21 cellular contexts compared by ENCODE assay signal in genomic region chr16:17831330-17831729, GRCh38.
A peak's percentile ranks its signal among the peaks of the same experiment; 100 is the strongest.
DNase-seq lines count a peak whose midpoint lies in the region; TF ChIP-seq lines count a peak whose summit lies in the region.
"Had no signal": no experiment of that assay in that cellular context is flagged by ENCODE, and none has a peak within 500 bp of the region (broad histone marks: within the 10 kb centered on the region; RNA-seq: fewer than 3 reads in every experiment).

No MANE protein-coding gene starts in this region.

- H3K79me1 ChIP-seq in trophoblast cell (ENCODE audit: low read length), result no peaks in the 10 kb centered on the region

- H3F3A ChIP-seq in MM.1S (ENCODE audit: insufficient read depth, low read length), result no peaks in the 10 kb centered on the region

- no peak for TF ChIP-seq POLR2A in Peyer's patch (IDR thresholded peaks at IDR 0.05)

- H3K23ac ChIP-seq in trophoblast cell (ENCODE audit: low read length), result no peak overlapping the region

- H3K4ac ChIP-seq in trophoblast cell (ENCODE audit: low read depth, low read length), result no peak overlapping the region

- no peak overlapping the region for H2BK5ac ChIP-seq in trophoblast cell (ENCODE audit: low read depth, low read length, poor library complexity)

- no peaks in the 10 kb centered on the region for H3K9me2 ChIP-seq in MM.1S (replicated peaks; ENCODE audit: insufficient read depth, low read length)

- H3K27ac ChIP-seq in trophoblast cell (ENCODE audit: low read depth, low read length) (no peak overlapping the region), Peyer's patch (no peak overlapping the region), MM.1S (ENCODE audit: low read length) (no peak overlapping the region)
- H3K27ac ChIP-seq: left lung, tibial nerve had no signal

- H3K4me1 ChIP-seq in trophoblast cell (ENCODE audit: control insufficient read depth in 1 of 2, insufficient read depth in 2 of 2, low read length in 2 of 2) (no peaks in the 10 kb centered on the region), Peyer's patch (no peaks in the 10 kb centered on the region), MM.1S (ENCODE audit: low read length) (no peaks in the 10 kb centered on the region)
- H3K4me1 ChIP-seq: left lung, tibial nerve had no signal

- H3K4me1 Mint-ChIP-seq in endothelial cell (ENCODE audit: unreplicated experiment), result no peaks in the 10 kb centered on the region
- H3K4me1 Mint-ChIP-seq: activated B cell treated with CpG ODN at 0.5 μM for 24 hours; stimulated activated memory B cell treated with anti-CD40 and anti-IgM and Interleukin-4, amounts not matched to agents 10 μg/mL and 1 μg/mL and 100 μg/mL, for 72 hours; T-helper 17 cell had no signal

- H2AK5ac ChIP-seq in trophoblast cell (ENCODE audit: low read length), result no peak overlapping the region

- no peak overlapping the region for H2BK12ac ChIP-seq in trophoblast cell (ENCODE audit: low read length)

- no peak overlapping the region for H3K9ac ChIP-seq in trophoblast cell (ENCODE audit: low read length)
- H3K9ac ChIP-seq in MM.1S (ENCODE audit: low read length), result no peak overlapping the region

- H3K27me3 ChIP-seq in trophoblast cell (ENCODE audit: insufficient read depth, low read length), result no peaks in the 10 kb centered on the region
- no peaks in the 10 kb centered on the region for H3K27me3 ChIP-seq in Peyer's patch
- no peaks in the 10 kb centered on the region for H3K27me3 ChIP-seq in MM.1S (replicated peaks; ENCODE audit: insufficient read depth, low read length)
- H3K27me3 ChIP-seq: tibial nerve had no signal

- no peak overlapping the region for H2AFZ ChIP-seq in trophoblast cell (ENCODE audit: insufficient read depth, low read length, poor library complexity)
- no peak overlapping the region for H2AFZ ChIP-seq in MM.1S (ENCODE audit: low read length)

- H4K8ac ChIP-seq in trophoblast cell (ENCODE audit: low read depth, low read length), result no peak overlapping the region

- no peaks in the 10 kb centered on the region for H3K9me3 Mint-ChIP-seq in endothelial cell (ENCODE audit: unreplicated experiment)
- H3K9me3 Mint-ChIP-seq: activated B cell treated with CpG ODN at 0.5 μM for 24 hours; activated CD8-positive, alpha-beta T cell treated with anti-CD3 and anti-CD28 coated beads for 36 hours; activated T-cell treated with anti-CD3 and anti-CD28 coated beads, Interleukin-2, amount 50 U/mL, for 24 hours; CD8-positive, alpha-beta T cell; stimulated activated memory B cell treated with anti-CD40 and anti-IgM and Interleukin-4, amounts not matched to agents 10 μg/mL and 1 μg/mL and 100 μg/mL, for 72 hours had no signal

- H3K79me2 ChIP-seq in trophoblast cell (ENCODE audit: control insufficient read depth, insufficient read depth, low read length, poor library complexity) (no peaks in the 10 kb centered on the region), MM.1S (ENCODE audit: low read length) (no peaks in the 10 kb centered on the region)

- no peaks in the 10 kb centered on the region for H3K27me3 Mint-ChIP-seq in endothelial cell (ENCODE audit: unreplicated experiment)
- H3K27me3 Mint-ChIP-seq: stimulated activated memory B cell treated with anti-CD40 and anti-IgM and Interleukin-4, amounts not matched to agents 10 μg/mL and 1 μg/mL and 100 μg/mL, for 72 hours had no signal

- WGBS in trophoblast cell (ENCODE audit: extremely low coverage, insufficient coverage, insufficient read length), result no CpG with 5 or more reads among the region's 5 CpGs

- no peak overlapping the region for H4K12ac ChIP-seq in trophoblast cell (ENCODE audit: low read depth, low read length)

- H3K4me3 Mint-ChIP-seq in endothelial cell (ENCODE audit: unreplicated experiment), result no peak overlapping the region
- H3K4me3 Mint-ChIP-seq: activated B cell treated with CpG ODN at 0.5 μM for 24 hours; activated CD8-positive, alpha-beta T cell treated with anti-CD3 and anti-CD28 coated beads for 36 hours; activated T-cell treated with anti-CD3 and anti-CD28 coated beads, Interleukin-2, amount 50 U/mL, for 24 hours; CD8-positive, alpha-beta T cell; stimulated activated memory B cell treated with anti-CD40 and anti-IgM and Interleukin-4, amounts not matched to agents 10 μg/mL and 1 μg/mL and 100 μg/mL, for 72 hours; T-helper 17 cell had no signal

- H3K4me2 ChIP-seq in trophoblast cell (ENCODE audit: low read length), result no peak overlapping the region
- no peak overlapping the region for H3K4me2 ChIP-seq in MM.1S (ENCODE audit: low read depth, low read length)

- no peak overlapping the region for H3K18ac ChIP-seq in trophoblast cell (ENCODE audit: low read length)

- H3K4me3 ChIP-seq in trophoblast cell (ENCODE audit: low read depth, low read length), result no peak overlapping the region
- no peak overlapping the region for H3K4me3 ChIP-seq in Peyer's patch
- no peak overlapping the region for H3K4me3 ChIP-seq in MM.1S (ENCODE audit: low read length)
- H3K4me3 ChIP-seq: left lung, tibial nerve had no signal

- DNase-seq in NCI-H748 (lab: John Stamatoyannopoulos, UW; ENCODE audit: unreplicated experiment) (peak; percentile 22), NCI-H748 treated with DMSO at 0.1 percent for 48 hours (lab: John Stamatoyannopoulos, UW) (no peak), M059J (ENCODE audit: low read depth) (peak; percentile 58), endothelial cell (ENCODE audit: low spot score) (peak; percentile 4), trophoblast cell (peak; percentile 9 to 28), Peyer's patch (no peak), MM.1S (no peak)
- DNase-seq in activated naive CD4-positive, alpha-beta T cell treated with Interleukin-2 at 50 U/mL for 16 hours, result no peak
- DNase-seq: activated B cell treated with CpG ODN at 0.5 μM for 24 hours; activated CD8-positive, alpha-beta T cell treated with anti-CD3 and anti-CD28 coated beads for 36 hours; activated naive CD4-positive, alpha-beta T cell treated with anti-CD3 and anti-CD28 coated beads, Interleukin-2, amount 50 U/mL, for 16 hours; activated T-cell treated with anti-CD3 and anti-CD28 coated beads, Interleukin-2, amount 50 U/mL, for 24 hours; CD8-positive, alpha-beta T cell; foreskin melanocyte; Kasumi-1; left lung; SHP77 treated with DMSO at 0.1 percent for 48 hours; stimulated activated CD4-positive, alpha-beta T cell treated with anti-CD3 and anti-CD28 coated beads, Interleukin-15, amount 100 ng/mL, for 24 hours; T-helper 17 cell had no signal

- H3K27ac Mint-ChIP-seq in endothelial cell (ENCODE audit: unreplicated experiment), result no peak overlapping the region
- H3K27ac Mint-ChIP-seq: activated B cell treated with CpG ODN at 0.5 μM for 24 hours; activated CD8-positive, alpha-beta T cell treated with anti-CD3 and anti-CD28 coated beads for 36 hours; activated T-cell treated with anti-CD3 and anti-CD28 coated beads, Interleukin-2, amount 50 U/mL, for 24 hours; CD8-positive, alpha-beta T cell; stimulated activated memory B cell treated with anti-CD40 and anti-IgM and Interleukin-4, amounts not matched to agents 10 μg/mL and 1 μg/mL and 100 μg/mL, for 72 hours; T-helper 17 cell had no signal

- no peaks in the 10 kb centered on the region for H3K36me3 Mint-ChIP-seq in endothelial cell (ENCODE audit: low read depth, unreplicated experiment)
- H3K36me3 Mint-ChIP-seq: CD8-positive, alpha-beta T cell; stimulated activated memory B cell treated with anti-CD40 and anti-IgM and Interleukin-4, amounts not matched to agents 10 μg/mL and 1 μg/mL and 100 μg/mL, for 72 hours had no signal

- H4K20me1 ChIP-seq in MM.1S (ENCODE audit: insufficient read depth, low read length), result no peaks in the 10 kb centered on the region

- H3K36me3 ChIP-seq in trophoblast cell (ENCODE audit: control insufficient read depth in 1 of 2, insufficient read depth in 2 of 2, low read length in 2 of 2) (no peaks in the 10 kb centered on the region), Peyer's patch (no peaks in the 10 kb centered on the region), MM.1S (replicated peaks; ENCODE audit: insufficient read depth, low read length) (no peaks in the 10 kb centered on the region)
- H3K36me3 ChIP-seq: left lung, tibial nerve had no signal

- H4K91ac ChIP-seq in trophoblast cell (ENCODE audit: low read depth, low read length), result no peak overlapping the region

- no peak overlapping the region for H2BK120ac ChIP-seq in trophoblast cell (ENCODE audit: insufficient read depth, low read length, poor library complexity)

- no peak for TF ChIP-seq CTCF in endothelial cell (IDR thresholded peaks at IDR 0.05; ENCODE audit: unreplicated experiment)
- TF ChIP-seq CTCF in Peyer's patch (IDR thresholded peaks at IDR 0.05), result no peak
- no peak for TF ChIP-seq CTCF in MM.1S (IDR thresholded peaks at IDR 0.05; ENCODE audit: low read length)

- H3K14ac ChIP-seq in trophoblast cell (ENCODE audit: low read length), result no peak overlapping the region

- no peaks in the 10 kb centered on the region for H3K9me3 ChIP-seq in trophoblast cell (ENCODE audit: insufficient read depth, low read depth, low read length)
- no peaks in the 10 kb centered on the region for H3K9me3 ChIP-seq in Peyer's patch
- H3K9me3 ChIP-seq in MM.1S (replicated peaks; ENCODE audit: insufficient read depth, low read length), result no peaks in the 10 kb centered on the region
- H3K9me3 ChIP-seq: left lung, tibial nerve had no signal

Comparison
In these comparisons a context has a peak if more than half of its experiments do, and no peak if none do; other contexts are left out.
1. DNase-seq: peak in NCI-H748 (single experiment), M059J (single experiment), endothelial cell (single experiment) and trophoblast cell (2 of 2); none in NCI-H748 treated with DMSO at 0.1 percent for 48 hours (single experiment), Peyer's patch (0 of 3), activated naive CD4-positive, alpha-beta T cell treated with Interleukin-2 at 50 U/mL for 16 hours (single experiment) and MM.1S (single experiment).